Comparison of ENCODE assay signal across 23 cellular contexts in genomic region chr2:178243961-178244360, GRCh38. TPM values are rescaled to one million over a fixed set of nuclear protein-coding genes. Genes with fewer than 3 reads are reported as not detected.
A peak's percentile ranks its signal among the peaks of the same experiment; 100 is the strongest.
DNase-seq lines count a peak whose midpoint lies in the region; ATAC-seq, FAIRE-seq and TF ChIP-seq lines count a peak whose summit lies in the region.
"Had no signal": no experiment of that assay in that cellular context is flagged by ENCODE, and none has a peak within 500 bp of the region (broad histone marks: within the 10 kb centered on the region; RNA-seq: fewer than 3 reads in every experiment).

No MANE protein-coding gene starts in this region.

- CTCF ChIA-PET in K562 (lab: Yijun Ruan, JAX; ENCODE audit: low intra/inter-chr PET ratio), result no interaction called here

- TF ChIP-seq CTCF in K562 (IDR thresholded peaks at IDR 0.05 in 2 of 3, conservative IDR thresholded peaks at IDR 0.05 in 1 of 3; ENCODE audit: insufficient read depth in 2 of 3, low read depth in 1 of 3, low read length in 3 of 3), result no peak
- no peak for TF ChIP-seq CTCF in neural cell (IDR thresholded peaks at IDR 0.05; ENCODE audit: poor library complexity, severe bottlenecking)
- TF ChIP-seq CTCF in heart left ventricle (IDR thresholded peaks at IDR 0.05), result no peak

- H2AFZ ChIP-seq in K562 (ENCODE audit: low read depth, low read length), result no peak overlapping the region
- H2AFZ ChIP-seq in neural cell (ENCODE audit: low read depth, low read length), result no peak overlapping the region
- H2AFZ ChIP-seq: GM23248 had no signal

- H3K27ac ChIP-seq in K562 (ENCODE audit: extremely low read depth, low read depth, low read length) (no peak overlapping the region), neural cell (ENCODE audit: low read length) (peak overlapping the region; percentile 68), heart left ventricle (no peak overlapping the region)
- H3K27ac ChIP-seq: 22Rv1, C4-2B, GM23248, HL-60 had no signal

- peaks cover 4% of the 10 kb centered on the region for H3F3A ChIP-seq in neural cell (ENCODE audit: insufficient read depth, low read length, poor library complexity, severe bottlenecking)

- WGBS in K562 (ENCODE audit: insufficient coverage, low coverage, missing lambda C conversion rate), result 26% methylated on average over 1 of the region's 1 CpG
- 87 to 93% (median 92%) methylated on average over 1 of the region's 1 CpG for WGBS in heart left ventricle, 4 donors

- H4K20me1 ChIP-seq in K562 (replicated peaks; ENCODE audit: control insufficient read depth, insufficient read depth, low read length) (no peaks in the 10 kb centered on the region), neural cell (ENCODE audit: insufficient read depth) (no peaks in the 10 kb centered on the region)

- no peak for TF ChIP-seq POLR2A in K562 (conservative IDR thresholded peaks at IDR 0.05)
- TF ChIP-seq POLR2A in heart left ventricle (IDR thresholded peaks at IDR 0.05), result no peak

- no peaks in the 10 kb centered on the region for H3K9me1 ChIP-seq in K562 (ENCODE audit: control insufficient read depth, insufficient read depth, low read length)

- H3K27me3 ChIP-seq in K562 (ENCODE audit: control insufficient read depth in 2 of 2, insufficient read depth in 2 of 2, low read length in 2 of 2) (no peaks in the 10 kb centered on the region), neural cell (ENCODE audit: insufficient read depth, low read depth, low read length) (no peaks in the 10 kb centered on the region), heart left ventricle (no peaks in the 10 kb centered on the region)

- H3K9me2 ChIP-seq in neural cell (ENCODE audit: insufficient read depth, low read length), result no peaks in the 10 kb centered on the region

- H3K36me3 ChIP-seq in K562 (ENCODE audit: control insufficient read depth, insufficient read depth, low read length), result no peaks in the 10 kb centered on the region
- H3K36me3 ChIP-seq in neural cell (ENCODE audit: insufficient read depth, low read length), result no peaks in the 10 kb centered on the region
- H3K36me3 ChIP-seq in heart left ventricle, result no peaks in the 10 kb centered on the region

- no TSS peak for BruUV-seq in K562 (replicated peaks; lab: Mats Ljungman, UMichigan)

- no peak for TF ChIP-seq RAD21 in K562 (CRISPR knock-in tag; conservative IDR thresholded peaks at IDR 0.05 in 1 of 2, IDR thresholded peaks at IDR 0.05 in 1 of 2)
- no peak for TF ChIP-seq RAD21 in neural cell (conservative IDR thresholded peaks at IDR 0.05)

- DNase-seq in DMS 273 (lab: John Stamatoyannopoulos, UW; ENCODE audit: unreplicated experiment), result peak; percentile 9
- no peak for DNase-seq in DMS 273 treated with DMSO at 0.1 percent for 48 hours (lab: John Stamatoyannopoulos, UW)
- DNase-seq in K562 (ENCODE audit: extremely low read depth in 1 of 4, low spot score in 3 of 4), result no peak
- no peak for DNase-seq in heart left ventricle
- DNase-seq: AML-193; Caco-2; CD4-positive, alpha-beta T cell; DMS53; DND-41; EL; GM23248; HCEC 1CT; HFFc6 had no signal

- peak overlapping the region in 1 of 2 experiments; percentile 38; a peak in 1 of 4 replicates for H3K9ac ChIP-seq in K562 (ENCODE audit: insufficient read depth in 1 of 2, low read depth in 2 of 2, low read length in 2 of 2)
- H3K9ac ChIP-seq in neural cell (ENCODE audit: low read length), result no peak overlapping the region
- H3K9ac ChIP-seq: GM23248 had no signal

- H3K4me3 ChIP-seq in K562 (no peak overlapping the region), neural cell (ENCODE audit: low read length) (peak overlapping the region; percentile 51), heart left ventricle (no peak overlapping the region)
- H3K4me3 ChIP-seq: A549, GM12878, GM23248 had no signal

- H3K4me1 ChIP-seq in K562 (replicated peaks in 1 of 2; ENCODE audit: control insufficient read depth in 2 of 2, insufficient read depth in 2 of 2, low read length in 2 of 2) (peaks cover 0 to 10% of the 10 kb centered on the region in 2 experiments; a peak in 2 of 5 replicates), heart left ventricle (peaks cover 0 to 36% (median 12%) of the 10 kb centered on the region in 12 donors)
- H3K4me1 ChIP-seq: Caco-2 had no signal

- intact Hi-C loops in K562 (cut with micrococcal nuclease), result no loop called here
- intact Hi-C loops in heart left ventricle (cut with DNase I), result loop anchor here in 1 of 10 donors (10.0 kb wide), 1 partner anchor 49 kb away; the partner anchor contains the start of gene OSBPL6

- no peak for FAIRE-seq in K562 (lab: Jason Lieb, UNC)
- FAIRE-seq: A549, GM12878, GM19239, H54 had no signal

- no peak for TF ChIP-seq EP300 in K562 (IDR thresholded peaks at IDR 0.05; ENCODE audit: low read length)
- TF ChIP-seq EP300 in neural cell (conservative IDR thresholded peaks at IDR 0.05; ENCODE audit: poor library complexity, severe bottlenecking), result no peak

- POLR2A ChIA-PET in K562 (lab: Yijun Ruan, JAX), result no interaction called here

- ATAC-seq in K562 (peak; percentile 21; the same call in 2 of the 3 replicates), GM18519 (IDR thresholded peaks at IDR 0.05; ENCODE audit: low FRiP score, unreplicated experiment) (no peak), heart left ventricle (no peak), GM19324 (IDR thresholded peaks at IDR 0.05; ENCODE audit: low FRiP score, unreplicated experiment) (no peak)
- ATAC-seq: A549, GM12878 had no signal

- H3K79me2 ChIP-seq in K562 (ENCODE audit: control insufficient read depth, insufficient read depth, low read length) (no peaks in the 10 kb centered on the region), neural cell (replicated peaks; ENCODE audit: insufficient read depth, low read length) (no peaks in the 10 kb centered on the region)

- in situ Hi-C loops in K562 (cut with MboI), result no loop called here

- no peak overlapping the region for H3K4me2 ChIP-seq in K562 (ENCODE audit: insufficient read depth, low read length)
- H3K4me2 ChIP-seq in neural cell (ENCODE audit: low read length), result no peak overlapping the region
- H3K4me2 ChIP-seq: A549 had no signal

- H3K9me3 ChIP-seq in K562 (replicated peaks; ENCODE audit: control insufficient read depth, insufficient read depth, low read depth, low read length) (no peaks in the 10 kb centered on the region), neural cell (ENCODE audit: low read length) (no peaks in the 10 kb centered on the region), heart left ventricle (no peaks in the 10 kb centered on the region)
- H3K9me3 ChIP-seq: A549, Caco-2 had no signal

TF ChIP-seq in K562, 482 proteins besides CTCF, POLR2A, EP300 and RAD21 (continues in another document):
- TF ChIP-seq STAT5A (IDR thresholded peaks at IDR 0.05; ENCODE audit: borderline replicate concordance, low read length), result no peak
- TF ChIP-seq HDAC8 (tag; IDR thresholded peaks at IDR 0.05), result no peak
- no peak for TF ChIP-seq HDAC2 (IDR thresholded peaks at IDR 0.05)

TF ChIP-seq in neural cell, 6 proteins besides CTCF, POLR2A, EP300 and RAD21 (continues in another document):
- no peak for TF ChIP-seq POLR2AphosphoS5 (IDR thresholded peaks at IDR 0.05)
- no peak for TF ChIP-seq TAF1 (IDR thresholded peaks at IDR 0.05; ENCODE audit: low read depth)
- no peak for TF ChIP-seq MXI1 (conservative IDR thresholded peaks at IDR 0.05; ENCODE audit: poor library complexity, severe bottlenecking)
- TF ChIP-seq SMC3 (conservative IDR thresholded peaks at IDR 0.05; ENCODE audit: poor library complexity), result no peak
- TF ChIP-seq EZH2 (IDR thresholded peaks at IDR 0.05; ENCODE audit: borderline replicate concordance, insufficient read depth, low read length, poor library complexity, severe bottlenecking), result no peak

RNA-seq across cellular contexts. Expression of gene OSBPL6, which starts 49.6 kb away (rescaled TPM):
- total RNA-seq in K562 (2011; cell fraction: chromatin; rRNA removed; ENCODE audit: low replicate concordance), result 14.3 and 23.6 TPM in 2 replicates
- 5.0 and 7.1 TPM in 2 replicates for total RNA-seq in K562 (2011; cell fraction: nucleolus; rRNA removed)
- 6.3 and 9.2 TPM in 2 replicates for total RNA-seq in K562 (2011; cell fraction: nucleoplasm; rRNA removed)
- total RNA-seq in K562 (2014; rRNA removed), result 5.7 and 6.7 TPM in 2 replicates
- 9.3 and 10.2 TPM in 2 replicates for total RNA-seq in K562 (2014; rRNA removed; fragmentation: Illumina TruSeq; extraction: Trizol)
- 5.9 and 6.0 TPM in 2 replicates for total RNA-seq in K562 (2015; rRNA removed; fragmentation: Illumina TruSeq; extraction: Trizol)
- total RNA-seq in K562 (2021), result 12.6 TPM in 2 replicates
- polyA plus RNA-seq in K562 (2011; rRNA removed), result 12.7 and 23.4 TPM in 2 replicates
- polyA plus RNA-seq in K562 (2011; cell fraction: cytosol; rRNA removed), result 9.5 and 16.3 TPM in 2 replicates
- 14.7 and 21.3 TPM in 2 replicates for polyA plus RNA-seq in K562 (2011; cell fraction: nucleus; rRNA removed)
- 7.3 and 8.4 TPM in 2 replicates for polyA plus RNA-seq in K562 (2012)
- 11.1 and 12.0 TPM in 2 replicates for polyA plus RNA-seq in K562 (2014; fragmentation: Illumina TruSeq; extraction: Trizol)
- 1 to 10 TPM; 3.4 to 3.8 TPM for polyA plus RNA-seq in K562 (2014; fragmentation: Nextera tagmentation; extraction: Ambion mirVana)
- polyA plus RNA-seq in K562 (2014; rRNA removed), result 9.3 and 9.5 TPM in 2 replicates
- polyA minus RNA-seq in K562 (2011; rRNA and poly(A)+ RNA removed), result 16.7 and 29.6 TPM in 2 replicates
- polyA minus RNA-seq in K562 (2011; cell fraction: cytosol; rRNA and poly(A)+ RNA removed), result 9.8 and 13.0 TPM in 2 replicates
- polyA minus RNA-seq in K562 (2011; cell fraction: nucleus; rRNA and poly(A)+ RNA removed), result 9.3 and 20.9 TPM in 2 replicates
- polyA plus RNA-seq in neural cell, result 11.8 and 12.8 TPM in 2 replicates
- 14.1 and 18.4 TPM in 2 replicates for polyA minus RNA-seq in neural cell
- total RNA-seq in heart left ventricle, result 1 to 10 TPM; 3.0 to 9.6 (median 5.0) TPM
- polyA plus RNA-seq in heart left ventricle, result 1 to 10 TPM; 1.2 to 2.7 TPM
